ENCODE assay signal across 26 cellular contexts in the genomic region with DNA sequence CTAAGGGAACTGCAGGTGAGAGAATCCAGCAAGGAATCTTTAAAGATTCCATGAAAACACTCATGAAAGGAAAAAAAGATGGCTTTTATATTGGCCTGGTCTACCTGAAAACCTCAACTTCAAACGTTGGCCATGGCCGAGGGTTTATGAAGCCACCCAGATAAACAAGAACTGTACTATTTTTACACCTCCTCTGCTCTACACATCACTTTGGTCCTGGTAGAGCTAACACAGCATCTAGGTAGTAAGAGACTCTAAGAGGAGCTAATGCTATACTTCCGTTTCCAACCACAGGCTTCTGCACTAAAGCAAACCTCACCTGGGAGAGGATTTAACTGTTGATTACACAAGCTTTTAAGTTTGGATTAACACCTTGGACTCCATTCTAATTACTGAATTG.
"Had no signal": no experiment of that assay in that cellular context is flagged by ENCODE, and none has a peak within 500 bp of the region (broad histone marks: within the 10 kb centered on the region; RNA-seq: fewer than 3 reads in every experiment).

No MANE protein-coding gene starts in this region.

- H3K4me1 ChIP-seq: Peyer's patch, SJSA1 had no signal

- H3K36me3 ChIP-seq: Peyer's patch, SJSA1 had no signal

- ATAC-seq: HepG2, K562 had no signal

- H3K9me3 ChIP-seq: Peyer's patch, SJSA1 had no signal

- H3K27me3 ChIP-seq: Peyer's patch, SJSA1 had no signal

- H3K4me2 ChIP-seq: KMS-11, PC-9 had no signal

- H3K27ac ChIP-seq: KMS-11, PC-9, Peyer's patch, SJSA1, SK-N-MC had no signal

- DNase-seq: IMR-90; Kasumi-1; MV-4-11; NCI-H1048; NCI-H1105; NCI-H1417; NCI-H1436 treated with DMSO at 0.1 percent for 48 hours; NCI-H1694; NCI-H187 treated with DMSO at 0.1 percent for 48 hours; NCI-H2029 treated with DMSO at 0.1 percent for 48 hours; NCI-H2171 treated with DMSO at 0.1 percent for 48 hours; NCI-H345; NCI-H446 treated with DMSO at 0.1 percent for 48 hours; NCI-H510A treated with DMSO at 0.1 percent for 48 hours; NCI-H526; NK-92 treated with Interleukin-12 subunit alpha and Interleukin-12 subunit beta, amount 100 ng/mL, for 24 hours; OCI-M1; PC-9; Peyer's patch; Right ventricle myocardium superior; SIG-M5 had no signal

- H3K9ac ChIP-seq: KMS-11 had no signal

- H3K4me3 ChIP-seq: K562, PC-9, Peyer's patch, SJSA1, SK-N-MC had no signal
